18 cellular contexts compared by ENCODE assay signal in the genomic region with DNA sequence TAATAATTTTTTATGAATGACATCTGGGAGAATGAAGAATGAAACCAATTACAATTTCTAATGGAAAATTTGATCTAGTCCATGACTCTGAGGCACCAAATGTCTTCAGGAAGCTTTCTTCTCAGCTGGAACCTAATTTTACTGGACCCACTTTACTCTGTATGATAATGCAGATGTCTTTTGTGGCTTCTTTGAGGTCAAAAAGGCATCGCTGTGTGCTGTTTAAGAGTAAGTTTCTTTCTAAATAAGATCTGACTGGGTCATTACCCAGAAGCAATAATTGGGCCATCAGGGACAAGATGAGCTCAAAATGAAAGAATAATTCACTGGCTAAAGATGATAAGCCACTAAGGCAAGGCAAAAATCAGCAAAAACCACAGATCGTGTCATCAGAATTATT.
"Had no signal": no experiment of that assay in that cellular context is flagged by ENCODE, and none has a peak within 500 bp of the region (broad histone marks: within the 10 kb centered on the region; RNA-seq: fewer than 3 reads in every experiment).

No MANE protein-coding gene starts in this region.

- H3K79me2 ChIP-seq: hepatocyte had no signal

- H3K4me2 ChIP-seq: hepatocyte had no signal

- H3K4me1 ChIP-seq: esophagus muscularis mucosa, gastroesophageal sphincter, heart left ventricle, left lung, lower lobe of right lung had no signal

- H3K27ac ChIP-seq: coronary artery, dorsolateral prefrontal cortex, esophagus muscularis mucosa, foreskin keratinocyte, gastroesophageal sphincter, heart left ventricle, hepatocyte, left lung, lower lobe of right lung had no signal

- ATAC-seq: foreskin keratinocyte; gastroesophageal sphincter; heart left ventricle; left cardiac atrium; left lung; left ventricle myocardium superior; lower lobe of right lung; mucosa of descending colon; naive thymus-derived CD8-positive, alpha-beta T cell had no signal

- H3K27me3 ChIP-seq: esophagus muscularis mucosa, foreskin keratinocyte, gastroesophageal sphincter, heart left ventricle, hepatocyte, left lung had no signal

- H3K36me3 ChIP-seq: esophagus muscularis mucosa, gastroesophageal sphincter, heart left ventricle, left lung, lower lobe of right lung had no signal

- H3K4me3 ChIP-seq: coronary artery, dorsolateral prefrontal cortex, esophagus muscularis mucosa, gastroesophageal sphincter, heart left ventricle, hepatocyte, left lung, lower lobe of right lung, mucosa of descending colon had no signal

- DNase-seq: dermis blood vessel endothelial cell; dorsolateral prefrontal cortex; effector CD4-positive, alpha-beta T cell; effector memory CD4-positive, alpha-beta T cell; foreskin keratinocyte; heart left ventricle; left cardiac atrium; left lung; left ventricle myocardium superior; lower lobe of right lung; mesenchymal stem cell; mucosa of descending colon; naive B cell; naive thymus-derived CD8-positive, alpha-beta T cell had no signal

- H2AFZ ChIP-seq: hepatocyte had no signal

- H3K9me3 ChIP-seq: esophagus muscularis mucosa, gastroesophageal sphincter, left lung, lower lobe of right lung had no signal
